ENCODE assay signal across 10 cellular contexts in the genomic region with DNA sequence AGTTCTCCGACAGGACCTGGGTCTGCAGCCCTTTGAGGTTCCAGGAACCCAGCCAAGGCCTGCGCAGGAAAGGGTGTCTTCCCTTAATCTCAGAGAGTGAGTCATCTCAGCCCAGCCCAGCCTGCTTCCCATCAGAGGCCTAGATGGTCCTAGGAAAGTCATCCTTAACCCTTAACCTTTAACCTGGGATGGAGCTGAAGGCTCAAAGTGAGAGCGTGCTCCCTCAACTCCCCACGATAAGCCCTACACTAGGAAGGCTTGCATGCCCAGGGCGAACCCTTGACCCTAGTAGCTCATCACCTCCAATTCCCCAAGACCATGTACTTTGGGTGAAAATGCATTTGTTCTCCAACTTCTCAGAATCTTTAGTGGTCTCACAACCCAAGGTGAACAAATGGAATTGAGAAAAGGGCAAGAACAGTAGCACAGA. TPM values are rescaled to one million over a fixed set of nuclear protein-coding genes. Genes with fewer than 3 reads are reported as not detected.
DNase-seq lines count a peak whose midpoint lies in the region; ATAC-seq and TF ChIP-seq lines count a peak whose summit lies in the region.
"Had no signal": no experiment of that assay in that cellular context is flagged by ENCODE, and none has a peak within 500 bp of the region (broad histone marks: within the 10 kb centered on the region; RNA-seq: fewer than 3 reads in every experiment).

No MANE protein-coding gene starts in this region.

- in situ Hi-C loops in HAP-1 (cut with MboI; ENCODE audit: low sequenced_read_pairs), result no loop called here

- H3K27ac ChIP-seq in Peyer's patch, result peak overlapping the region in 1 of 4 donors; percentile 6

- TF ChIP-seq CTCF in foreskin fibroblast (IDR thresholded peaks at IDR 0.05; ENCODE audit: low read depth, low read length), result no peak
- TF ChIP-seq CTCF in Peyer's patch (IDR thresholded peaks at IDR 0.05), result no peak

- no peak for ATAC-seq in GM21526 (IDR thresholded peaks at IDR 0.05; ENCODE audit: low FRiP score, unreplicated experiment)
- ATAC-seq: activated T-cell treated with anti-CD3 and anti-CD28 coated beads, Interleukin-2, amount 50 U/mL, for 4 hours had no signal

- no peak overlapping the region for H3K4me3 ChIP-seq in foreskin fibroblast (ENCODE audit: low read depth in 1 of 2, low read length in 2 of 2)
- no peak overlapping the region for H3K4me3 ChIP-seq in HAP-1
- H3K4me3 ChIP-seq in Peyer's patch, result no peak overlapping the region

- peaks cover 6% of the 10 kb centered on the region; the same call in 1 of the 2 replicates for H3K4me1 ChIP-seq in HAP-1
- H3K4me1 ChIP-seq in Peyer's patch, result peaks cover 0 to 22% (median 1%) of the 10 kb centered on the region in 4 donors

- H3K36me3 ChIP-seq in HAP-1 (replicated peaks) (peaks cover 23% of the 10 kb centered on the region), Peyer's patch (peaks cover 0 to 32% (median 0%) of the 10 kb centered on the region in 3 donors)

- DNase-seq in AG20443 (ENCODE audit: low spot score) (peak; percentile 43), HT1080 (ENCODE audit: low read depth) (peak; percentile 72), UCSD-AML1 (lab: John Stamatoyannopoulos, UW; ENCODE audit: unreplicated experiment) (peak; percentile 28), foreskin fibroblast (peak; percentile 60 to 87), HAP-1 (ENCODE audit: low spot score in 2 of 2) (no peak), SKM-1 (lab: John Stamatoyannopoulos, UW; ENCODE audit: unreplicated experiment) (no peak), Peyer's patch (no peak)
- DNase-seq: activated T-cell treated with anti-CD3 and anti-CD28 coated beads, Interleukin-2, amount 50 U/mL, for 4 hours; cortex of kidney had no signal

- H3K27me3 ChIP-seq in HAP-1 (ENCODE audit: low read depth) (no peaks in the 10 kb centered on the region), Peyer's patch (no peaks in the 10 kb centered on the region)

- TF ChIP-seq POLR2A in Peyer's patch (IDR thresholded peaks at IDR 0.05), result no peak

- H3K9me3 ChIP-seq in HAP-1, result no peaks in the 10 kb centered on the region
- no peaks in the 10 kb centered on the region for H3K9me3 ChIP-seq in Peyer's patch

RNA-seq across cellular contexts. Expression of gene ATXN7L3, which starts 4.8 kb away (rescaled TPM):
- total RNA-seq in HT1080 (2014; rRNA removed; shearing (Covaris generic)), result 46.7 and 48.5 TPM in 2 replicates
- 41.9 and 46.6 TPM in 2 replicates for polyA plus RNA-seq in HT1080 (2015; cell fraction: cytosol; rRNA removed)
- 72.5 and 72.9 TPM in 2 replicates for polyA plus RNA-seq in HT1080 (2015; cell fraction: nucleus; rRNA removed)
- 10 to 100 TPM; 51.7 to 92.6 (median 65.7) TPM for total RNA-seq in Peyer's patch

RNA-seq across cellular contexts. Expression of gene UBTF, which starts 15.0 kb away (rescaled TPM):
- total RNA-seq in HT1080 (2014; rRNA removed; shearing (Covaris generic)), result 70.0 and 82.3 TPM in 2 replicates
- polyA plus RNA-seq in HT1080 (2015; cell fraction: cytosol; rRNA removed), result 42.4 and 46.9 TPM in 2 replicates
- 68.9 and 69.4 TPM in 2 replicates for polyA plus RNA-seq in HT1080 (2015; cell fraction: nucleus; rRNA removed)
- total RNA-seq in Peyer's patch, result 100 to 1,000 TPM in 1 of 4 donors, 10 to 100 TPM in 3; 58.4 to 167 (median 77.7) TPM

RNA-seq across cellular contexts. Expression of gene TMUB2, which starts 17.7 kb away (rescaled TPM):
- 28.6 and 35.1 TPM in 2 replicates for total RNA-seq in HT1080 (2014; rRNA removed; shearing (Covaris generic))
- polyA plus RNA-seq in HT1080 (2015; cell fraction: cytosol; rRNA removed), result 25.1 and 26.7 TPM in 2 replicates
- 76.4 and 96.6 TPM in 2 replicates for polyA plus RNA-seq in HT1080 (2015; cell fraction: nucleus; rRNA removed)
- total RNA-seq in Peyer's patch, result 10 to 100 TPM; 19.8 to 66.6 (median 52.7) TPM

RNA-seq across cellular contexts. Expression of gene ASB16, which starts 34.0 kb away (rescaled TPM):
- not detected in 2 replicates for total RNA-seq in HT1080 (2014; rRNA removed; shearing (Covaris generic))
- not detected in 2 replicates for polyA plus RNA-seq in HT1080 (2015; cell fraction: cytosol; rRNA removed)
- 0.14 TPM in 1 of 2 replicates, not detected in the other for polyA plus RNA-seq in HT1080 (2015; cell fraction: nucleus; rRNA removed)
- total RNA-seq in Peyer's patch, result under 1 TPM in 1 of 4 donors, not detected in 3; 0.57 TPM

Comparison
In these comparisons a context has a peak if more than half of its experiments do, and no peak if none do; other contexts are left out.
1. DNase-seq: peak in AG20443 (single experiment), HT1080 (single experiment), UCSD-AML1 (single experiment) and foreskin fibroblast (2 of 2); none in HAP-1 (0 of 2), SKM-1 (single experiment) and Peyer's patch (0 of 3).